13 cellular contexts compared by ENCODE assay signal in genomic region chr2:85994897-85995647, GRCh38.
A peak's percentile ranks its signal among the peaks of the same experiment; 100 is the strongest.
DNase-seq lines count a peak whose midpoint lies in the region; ATAC-seq and TF ChIP-seq lines count a peak whose summit lies in the region.
"Had no signal": no experiment of that assay in that cellular context is flagged by ENCODE, and none has a peak within 500 bp of the region (broad histone marks: within the 10 kb centered on the region; RNA-seq: fewer than 3 reads in every experiment).

No MANE protein-coding gene starts in this region.

- TF ChIP-seq CTCF in H9 (conservative IDR thresholded peaks at IDR 0.05) = no peak

- no peak overlapping the region for H4K12ac ChIP-seq in trophoblast cell (ENCODE audit: low read depth, low read length)

- H3K27me3 Mint-ChIP-seq in T-helper 1 cell treated with Interleukin-12 subunit alpha and Interleukin-12 subunit beta and Interleukin-4 antibody, amounts not matched to agents 30 μg/mL and 1 μg/mL, for 36 hours (ENCODE audit: low read depth) = no peaks in the 10 kb centered on the region
- no peaks in the 10 kb centered on the region for H3K27me3 Mint-ChIP-seq in H9 (ENCODE audit: low read depth)
- no peaks in the 10 kb centered on the region for H3K27me3 Mint-ChIP-seq in central memory CD8-positive, alpha-beta T cell
- no peaks in the 10 kb centered on the region for H3K27me3 Mint-ChIP-seq in activated T-cell treated with anti-CD3 and anti-CD28 coated beads, Interleukin-2, amount 50 U/mL, for 72 hours (ENCODE audit: low read depth)

- no peak overlapping the region for H2BK15ac ChIP-seq in H9 (ENCODE audit: low read depth, low read length)

- no peaks in the 10 kb centered on the region for H3K36me3 ChIP-seq in trophoblast cell (ENCODE audit: control insufficient read depth in 1 of 2, insufficient read depth in 2 of 2, low read length in 2 of 2)
- H3K36me3 ChIP-seq: colonic mucosa had no signal

- no peak overlapping the region for H2BK20ac ChIP-seq in H9 (ENCODE audit: low read depth, low read length, poor library complexity, severe bottlenecking)

- no peak overlapping the region for H3K56ac ChIP-seq in H9 (ENCODE audit: insufficient read length, low read depth, low read length)

- H3K4me1 ChIP-seq in H9 (ENCODE audit: insufficient read depth, low read length) (no peaks in the 10 kb centered on the region), trophoblast cell (ENCODE audit: control insufficient read depth in 1 of 2, insufficient read depth in 2 of 2, low read length in 2 of 2) (peaks cover 30 to 37% of the 10 kb centered on the region in 2 experiments)
- H3K4me1 ChIP-seq: colonic mucosa had no signal

- no peak for DNase-seq in T-helper 1 cell
- peak; percentile 10 for DNase-seq in H9
- DNase-seq in central memory CD8-positive, alpha-beta T cell (ENCODE audit: low spot score in 2 of 2) = no peak
- DNase-seq in trophoblast cell = no peak
- DNase-seq in inferior parietal cortex (ENCODE audit: extremely low spot score) = no peak
- DNase-seq in activated T-cell treated with anti-CD3 and anti-CD28 coated beads, Interleukin-2, amount 50 U/mL, for 72 hours = no peak
- no peak for DNase-seq in activated T-cell treated with anti-CD3 and anti-CD28 coated beads, Interleukin-2, amount 50 U/mL, for 1 hour
- DNase-seq: 8988T; colonic mucosa; NK-92 treated with Interleukin-12 subunit alpha and Interleukin-12 subunit beta, amount 100 ng/mL, for 24 hours; SHP77 treated with DMSO at 0.1 percent for 48 hours had no signal

- H2BK120ac ChIP-seq in H9 (ENCODE audit: low read depth, low read length, poor library complexity, severe bottlenecking) = no peak overlapping the region
- H2BK120ac ChIP-seq in trophoblast cell (ENCODE audit: insufficient read depth, low read length, poor library complexity) = peak overlapping the region; percentile 16

- H3K79me1 ChIP-seq in H9 (ENCODE audit: insufficient read depth, low read depth, low read length, poor library complexity, severe bottlenecking) (no peaks in the 10 kb centered on the region), trophoblast cell (ENCODE audit: low read length) (peaks cover 27% of the 10 kb centered on the region)

- H3K9me3 ChIP-seq in H9 (ENCODE audit: control insufficient read depth, low read depth, low read length) = no peaks in the 10 kb centered on the region
- no peaks in the 10 kb centered on the region for H3K9me3 ChIP-seq in trophoblast cell (ENCODE audit: insufficient read depth, low read depth, low read length)
- H3K9me3 ChIP-seq: colonic mucosa had no signal

- no peak overlapping the region for H4K5ac ChIP-seq in H9 (ENCODE audit: insufficient read length, low read depth, low read length)

- peaks cover 13% of the 10 kb centered on the region for H3K36me3 Mint-ChIP-seq in T-helper 1 cell treated with Interleukin-12 subunit alpha and Interleukin-12 subunit beta and Interleukin-4 antibody, amounts not matched to agents 30 μg/mL and 1 μg/mL, for 36 hours (ENCODE audit: low read depth)
- peaks cover 0 to under 1% (median 0%) of the 10 kb centered on the region in 3 experiments; a peak in 1 of 7 replicates for H3K36me3 Mint-ChIP-seq in H9 (ENCODE audit: insufficient read depth in 1 of 3, low read depth in 3 of 3)
- H3K36me3 Mint-ChIP-seq in central memory CD8-positive, alpha-beta T cell (ENCODE audit: insufficient read depth) = no peaks in the 10 kb centered on the region
- no peaks in the 10 kb centered on the region for H3K36me3 Mint-ChIP-seq in activated T-cell treated with anti-CD3 and anti-CD28 coated beads, Interleukin-2, amount 50 U/mL, for 72 hours (ENCODE audit: insufficient read depth in 2 of 2)
- H3K36me3 Mint-ChIP-seq: CD8-positive, alpha-beta T cell had no signal

- peaks cover 60% of the 10 kb centered on the region for H3K4me1 Mint-ChIP-seq in T-helper 1 cell treated with Interleukin-12 subunit alpha and Interleukin-12 subunit beta and Interleukin-4 antibody, amounts not matched to agents 30 μg/mL and 1 μg/mL, for 36 hours (ENCODE audit: low read depth)
- peaks cover under 1 to 11% of the 10 kb centered on the region in 2 experiments for H3K4me1 Mint-ChIP-seq in H9
- peaks cover 40% of the 10 kb centered on the region for H3K4me1 Mint-ChIP-seq in central memory CD8-positive, alpha-beta T cell
- H3K4me1 Mint-ChIP-seq in activated T-cell treated with anti-CD3 and anti-CD28 coated beads, Interleukin-2, amount 50 U/mL, for 72 hours (ENCODE audit: low read depth) = peaks cover 50% of the 10 kb centered on the region

- H2AK5ac ChIP-seq in H9 (ENCODE audit: insufficient read length, low read length) (no peak overlapping the region), trophoblast cell (ENCODE audit: low read length) (peak overlapping the region; percentile 21)

- no peaks in the 10 kb centered on the region for H4K20me1 ChIP-seq in H9 (ENCODE audit: control insufficient read depth, insufficient read depth, insufficient read length)

- H2AFZ ChIP-seq in H9 (ENCODE audit: low read length) = no peak overlapping the region
- H2AFZ ChIP-seq in trophoblast cell (ENCODE audit: insufficient read depth, low read length, poor library complexity) = no peak overlapping the region

- H3K18ac ChIP-seq in H9 (ENCODE audit: insufficient read length, low read depth, low read length) (no peak overlapping the region), trophoblast cell (ENCODE audit: low read length) (no peak overlapping the region)

- H3K23me2 ChIP-seq in H9 (ENCODE audit: insufficient read length, low read depth, low read length, poor library complexity, severe bottlenecking) = no peaks in the 10 kb centered on the region

- no peak overlapping the region for H3K4me3 Mint-ChIP-seq in T-helper 1 cell treated with Interleukin-12 subunit alpha and Interleukin-12 subunit beta and Interleukin-4 antibody, amounts not matched to agents 30 μg/mL and 1 μg/mL, for 36 hours
- no peak overlapping the region for H3K4me3 Mint-ChIP-seq in H9
- H3K4me3 Mint-ChIP-seq in central memory CD8-positive, alpha-beta T cell = no peak overlapping the region
- peak overlapping the region in 1 of 2 donors; percentile 27 for H3K4me3 Mint-ChIP-seq in activated T-cell treated with anti-CD3 and anti-CD28 coated beads, Interleukin-2, amount 50 U/mL, for 72 hours
- H3K4me3 Mint-ChIP-seq: CD8-positive, alpha-beta T cell had no signal

- H3K14ac ChIP-seq in H9 (ENCODE audit: insufficient read depth, low read length) = no peak overlapping the region; the same call in 1 of the 2 replicates
- no peak overlapping the region for H3K14ac ChIP-seq in trophoblast cell (ENCODE audit: low read length)

- H4K8ac ChIP-seq in H9 (replicated peaks; ENCODE audit: insufficient read length, low read depth, low read length) = no peak overlapping the region
- no peak overlapping the region for H4K8ac ChIP-seq in trophoblast cell (ENCODE audit: low read depth, low read length)

- H3T11ph ChIP-seq in H9 (ENCODE audit: low read length) = no peak overlapping the region

- H3K79me2 ChIP-seq in H9 (ENCODE audit: insufficient read depth, low read length) = no peaks in the 10 kb centered on the region
- peaks cover 8% of the 10 kb centered on the region for H3K79me2 ChIP-seq in trophoblast cell (ENCODE audit: control insufficient read depth, insufficient read depth, low read length, poor library complexity)

- no peak overlapping the region for H3K9ac ChIP-seq in H9 (ENCODE audit: extremely low read depth, insufficient read length, low read length)
- H3K9ac ChIP-seq in trophoblast cell (ENCODE audit: low read length) = no peak overlapping the region

- WGBS in H9 (ENCODE audit: extremely low coverage, insufficient read length, low lambda C conversion rate) = no CpG with 5 or more reads among the region's 8 CpGs
- no CpG with 5 or more reads among the region's 8 CpGs for WGBS in trophoblast cell (ENCODE audit: extremely low coverage, insufficient coverage, insufficient read length)

- H3K27me3 ChIP-seq in H9 (ENCODE audit: insufficient read depth, low read length) = no peaks in the 10 kb centered on the region
- peaks cover 2% of the 10 kb centered on the region for H3K27me3 ChIP-seq in trophoblast cell (ENCODE audit: insufficient read depth, low read length)
- H3K27me3 ChIP-seq: colonic mucosa had no signal

- H4K91ac ChIP-seq in H9 (ENCODE audit: insufficient read length, low read depth, low read length) (no peak overlapping the region), trophoblast cell (ENCODE audit: low read depth, low read length) (peak overlapping the region; percentile 97)

- H2BK5ac ChIP-seq in H9 (ENCODE audit: insufficient read length, low read length) = no peak overlapping the region
- H2BK5ac ChIP-seq in trophoblast cell (ENCODE audit: low read depth, low read length, poor library complexity) = no peak overlapping the region

- H3K23ac ChIP-seq in H9 (ENCODE audit: insufficient read length, low read depth, low read length) (no peak overlapping the region), trophoblast cell (ENCODE audit: low read length) (no peak overlapping the region)

- H3K4ac ChIP-seq in H9 (ENCODE audit: low read depth, low read length) (no peak overlapping the region), trophoblast cell (ENCODE audit: low read depth, low read length) (no peak overlapping the region)

- H3K27ac Mint-ChIP-seq in T-helper 1 cell treated with Interleukin-12 subunit alpha and Interleukin-12 subunit beta and Interleukin-4 antibody, amounts not matched to agents 30 μg/mL and 1 μg/mL, for 36 hours = peak overlapping the region; percentile 75
- H3K27ac Mint-ChIP-seq in H9 = no peak overlapping the region; a peak in 2 of 7 replicates
- peak overlapping the region; percentile 65 for H3K27ac Mint-ChIP-seq in central memory CD8-positive, alpha-beta T cell (ENCODE audit: low read depth)
- H3K27ac Mint-ChIP-seq in activated T-cell treated with anti-CD3 and anti-CD28 coated beads, Interleukin-2, amount 50 U/mL, for 72 hours = no peak overlapping the region

- H2BK12ac ChIP-seq in H9 (ENCODE audit: insufficient read length, low read depth, low read length) (no peak overlapping the region), trophoblast cell (ENCODE audit: low read length) (peak overlapping the region; percentile 41)

- H3K27ac ChIP-seq in H9 (ENCODE audit: insufficient read length, low read depth, low read length) = no peak overlapping the region
- H3K27ac ChIP-seq in trophoblast cell (ENCODE audit: low read depth, low read length) = no peak overlapping the region

- no peak overlapping the region for H3K4me3 ChIP-seq in trophoblast cell (ENCODE audit: low read depth, low read length)
- H3K4me3 ChIP-seq: colonic mucosa had no signal

- no peak overlapping the region for H3K4me2 ChIP-seq in H9 (ENCODE audit: insufficient read depth, insufficient read length, low read length)
- H3K4me2 ChIP-seq in trophoblast cell (ENCODE audit: low read length) = no peak overlapping the region

- no peak for ATAC-seq in central memory CD8-positive, alpha-beta T cell (replicated peaks; ENCODE audit: extremely low read depth, poor library complexity, severe bottlenecking)
- no peak for ATAC-seq in activated T-cell treated with anti-CD3 and anti-CD28 coated beads, Interleukin-2, amount 50 U/mL, for 72 hours (replicated peaks in 1 of 2)

- peaks cover 1% of the 10 kb centered on the region for H3K9me3 Mint-ChIP-seq in T-helper 1 cell treated with Interleukin-12 subunit alpha and Interleukin-12 subunit beta and Interleukin-4 antibody, amounts not matched to agents 30 μg/mL and 1 μg/mL, for 36 hours
- H3K9me3 Mint-ChIP-seq in H9 = peaks cover 0 to 1% of the 10 kb centered on the region in 2 experiments; a peak in 1 of 5 replicates
- peaks cover 2% of the 10 kb centered on the region for H3K9me3 Mint-ChIP-seq in central memory CD8-positive, alpha-beta T cell
- H3K9me3 Mint-ChIP-seq in activated T-cell treated with anti-CD3 and anti-CD28 coated beads, Interleukin-2, amount 50 U/mL, for 72 hours = peaks cover 0 to under 1% of the 10 kb centered on the region in 2 donors

Comparison
In these comparisons a context has a peak if more than half of its experiments do, and no peak if none do; other contexts are left out.
1. H3K27ac Mint-ChIP-seq: peak in T-helper 1 cell treated with Interleukin-12 subunit alpha and Interleukin-12 subunit beta and Interleukin-4 antibody, amounts not matched to agents 30 μg/mL and 1 μg/mL, for 36 hours (single experiment) and central memory CD8-positive, alpha-beta T cell (single experiment); none in H9 (0 of 3) and activated T-cell treated with anti-CD3 and anti-CD28 coated beads, Interleukin-2, amount 50 U/mL, for 72 hours (single experiment).